In genomic region chr6:168605964-168606363, GRCh38 we compare ENCODE assay signal across 28 cellular contexts.
DNase-seq lines count a peak whose midpoint lies in the region; TF ChIP-seq lines count a peak whose summit lies in the region.
"Had no signal": no experiment of that assay in that cellular context is flagged by ENCODE, and none has a peak within 500 bp of the region (broad histone marks: within the 10 kb centered on the region; RNA-seq: fewer than 3 reads in every experiment).

No MANE protein-coding gene starts in this region.

- H3K27ac ChIP-seq in MM.1S (ENCODE audit: low read length) = peak overlapping the region; percentile 56; the same call in 1 of the 2 replicates
- peak overlapping the region; percentile 25 for H3K27ac ChIP-seq in epithelial cell of prostate
- H3K27ac ChIP-seq: colonic mucosa, gastrocnemius medialis, KMS-11, left ventricle myocardium inferior, tibial nerve had no signal

- H3K27me3 ChIP-seq in MM.1S (replicated peaks; ENCODE audit: insufficient read depth, low read length) = no peaks in the 10 kb centered on the region
- H3K27me3 ChIP-seq: colonic mucosa, tibial nerve had no signal

- H3K4me3 ChIP-seq in MM.1S (ENCODE audit: low read length) = no peak overlapping the region
- H3K4me3 ChIP-seq: colonic mucosa, gastrocnemius medialis, left ventricle myocardium inferior, tibial nerve had no signal

- no peaks in the 10 kb centered on the region for H3K9me3 Mint-ChIP-seq in progenitor cell of endocrine pancreas (ENCODE audit: low read depth)
- H3K9me3 Mint-ChIP-seq: activated CD4-positive, alpha-beta memory T cell treated with anti-CD3 and anti-CD28 coated beads for 36 hours; activated naive CD4-positive, alpha-beta T cell treated with anti-CD3 and anti-CD28 coated beads, Interleukin-2, amount 50 U/mL, for 24 hours; activated T-helper 17 cell treated with anti-CD3 and anti-CD28 coated beads, Interleukin-2, amount 50 U/mL, for 72 hours; effector memory CD8-positive, alpha-beta T cell; stimulated activated naive CD8-positive, alpha-beta T cell treated with anti-CD3 and anti-CD28 coated beads, Interleukin-15, Interleukin-2, amounts not matched to agents 100 ng/mL and 50 ng/mL, for 24 hours had no signal

- peak overlapping the region; percentile 72 for H3K27ac Mint-ChIP-seq in progenitor cell of endocrine pancreas
- H3K27ac Mint-ChIP-seq: activated CD4-positive, alpha-beta memory T cell treated with anti-CD3 and anti-CD28 coated beads for 36 hours; activated naive CD4-positive, alpha-beta T cell treated with anti-CD3 and anti-CD28 coated beads, Interleukin-2, amount 50 U/mL, for 24 hours; activated T-helper 17 cell treated with anti-CD3 and anti-CD28 coated beads, Interleukin-2, amount 50 U/mL, for 72 hours; effector memory CD8-positive, alpha-beta T cell; naive B cell; stimulated activated naive CD8-positive, alpha-beta T cell treated with anti-CD3 and anti-CD28 coated beads, Interleukin-15, Interleukin-2, amounts not matched to agents 100 ng/mL and 50 ng/mL, for 24 hours had no signal

- no peaks in the 10 kb centered on the region for H3K9me2 ChIP-seq in MM.1S (replicated peaks; ENCODE audit: insufficient read depth, low read length)

- H3K36me3 ChIP-seq in MM.1S (replicated peaks; ENCODE audit: insufficient read depth, low read length) = no peaks in the 10 kb centered on the region
- H3K36me3 ChIP-seq: colonic mucosa, gastrocnemius medialis, left ventricle myocardium inferior, tibial nerve had no signal

- no peaks in the 10 kb centered on the region for H4K20me1 ChIP-seq in MM.1S (ENCODE audit: insufficient read depth, low read length)

- H3K4me1 ChIP-seq in MM.1S (ENCODE audit: low read length) = 0 out of 2 replicates have a peak, but pooled peaks cover 4% of the 10 kb centered on the region
- H3K4me1 ChIP-seq: colonic mucosa, gastrocnemius medialis, left ventricle myocardium inferior, tibial nerve had no signal

- H3K27me3 Mint-ChIP-seq in progenitor cell of endocrine pancreas = no peaks in the 10 kb centered on the region
- H3K27me3 Mint-ChIP-seq: activated naive CD4-positive, alpha-beta T cell treated with anti-CD3 and anti-CD28 coated beads, Interleukin-2, amount 50 U/mL, for 24 hours; naive B cell; stimulated activated naive CD8-positive, alpha-beta T cell treated with anti-CD3 and anti-CD28 coated beads, Interleukin-15, Interleukin-2, amounts not matched to agents 100 ng/mL and 50 ng/mL, for 24 hours had no signal

- H3K9ac ChIP-seq in MM.1S (ENCODE audit: low read length) = no peak overlapping the region
- H3K9ac ChIP-seq: KMS-11 had no signal

- no peaks in the 10 kb centered on the region for H3K79me2 ChIP-seq in MM.1S (ENCODE audit: low read length)

- peaks cover 21% of the 10 kb centered on the region for H3K4me1 Mint-ChIP-seq in progenitor cell of endocrine pancreas (ENCODE audit: low read depth)
- H3K4me1 Mint-ChIP-seq: activated naive CD4-positive, alpha-beta T cell treated with anti-CD3 and anti-CD28 coated beads, Interleukin-2, amount 50 U/mL, for 24 hours; activated T-helper 17 cell treated with anti-CD3 and anti-CD28 coated beads, Interleukin-2, amount 50 U/mL, for 72 hours; naive B cell had no signal

- no peaks in the 10 kb centered on the region for H3K36me3 Mint-ChIP-seq in progenitor cell of endocrine pancreas (ENCODE audit: insufficient read depth)
- H3K36me3 Mint-ChIP-seq: activated CD4-positive, alpha-beta memory T cell treated with anti-CD3 and anti-CD28 coated beads for 36 hours; activated naive CD4-positive, alpha-beta T cell treated with anti-CD3 and anti-CD28 coated beads, Interleukin-2, amount 50 U/mL, for 24 hours; naive B cell had no signal

- no peak overlapping the region for H2AFZ ChIP-seq in MM.1S (ENCODE audit: low read length)

- H3K4me3 Mint-ChIP-seq in progenitor cell of endocrine pancreas (ENCODE audit: low read depth) = no peak overlapping the region
- H3K4me3 Mint-ChIP-seq: activated CD4-positive, alpha-beta memory T cell treated with anti-CD3 and anti-CD28 coated beads for 36 hours; activated naive CD4-positive, alpha-beta T cell treated with anti-CD3 and anti-CD28 coated beads, Interleukin-2, amount 50 U/mL, for 24 hours; activated T-helper 17 cell treated with anti-CD3 and anti-CD28 coated beads, Interleukin-2, amount 50 U/mL, for 72 hours; effector memory CD8-positive, alpha-beta T cell; naive B cell; stimulated activated naive CD8-positive, alpha-beta T cell treated with anti-CD3 and anti-CD28 coated beads, Interleukin-15, Interleukin-2, amounts not matched to agents 100 ng/mL and 50 ng/mL, for 24 hours had no signal

- H3K9me3 ChIP-seq in MM.1S (replicated peaks; ENCODE audit: insufficient read depth, low read length) = no peaks in the 10 kb centered on the region
- H3K9me3 ChIP-seq: Caco-2, colonic mucosa, gastrocnemius medialis had no signal

- TF ChIP-seq CTCF in MM.1S (IDR thresholded peaks at IDR 0.05; ENCODE audit: low read length) (0 out of 2 replicates have a peak, but pooled peaks have one; percentile 10), progenitor cell of endocrine pancreas (IDR thresholded peaks at IDR 0.05; ENCODE audit: unreplicated experiment) (peak; percentile 31)

- H3K4me2 ChIP-seq in MM.1S (ENCODE audit: low read depth, low read length) = peak overlapping the region; percentile 6; the same call in 1 of the 2 replicates
- H3K4me2 ChIP-seq: KMS-11 had no signal

- peak; percentile 50 for DNase-seq in COLO668 (lab: John Stamatoyannopoulos, UW; ENCODE audit: unreplicated experiment)
- peak; percentile 38 for DNase-seq in MM.1S
- DNase-seq in epithelial cell of prostate (ENCODE audit: low read depth, low spot score) = no peak
- no peak for DNase-seq in progenitor cell of endocrine pancreas (ENCODE audit: low spot score, unreplicated experiment)
- no peak for DNase-seq in NCI-H2227 (lab: John Stamatoyannopoulos, UW; ENCODE audit: unreplicated experiment)
- no peak for DNase-seq in activated T-cell treated with anti-CD3 and anti-CD28 coated beads, Interleukin-2, amount 50 U/mL, for 48 hours
- no peak for DNase-seq in cerebellum (ENCODE audit: low spot score)
- DNase-seq: ACHN; activated CD4-positive, alpha-beta memory T cell treated with anti-CD3 and anti-CD28 coated beads for 36 hours; activated CD8-positive, alpha-beta memory T cell treated with anti-CD3 and anti-CD28 coated beads, Interleukin-2, amount 50 U/mL, for 48 hours; amygdala; C1 segment of cervical spinal cord; colonic mucosa; effector memory CD8-positive, alpha-beta T cell; gastrocnemius medialis; HCEC 1CT; left ventricle myocardium inferior; mesendoderm; naive B cell; NCI-H1436; NCI-H526 treated with DMSO at 0.1 percent for 48 hours; occipital lobe had no signal

- H3F3A ChIP-seq in MM.1S (ENCODE audit: insufficient read depth, low read length) = no peaks in the 10 kb centered on the region

Comparison
In these comparisons a context has a peak if more than half of its experiments do, and no peak if none do; other contexts are left out.
1. DNase-seq: peak in COLO668 (single experiment) and MM.1S (single experiment); none in epithelial cell of prostate (single experiment), progenitor cell of endocrine pancreas (single experiment), NCI-H2227 (single experiment), activated T-cell treated with anti-CD3 and anti-CD28 coated beads, Interleukin-2, amount 50 U/mL, for 48 hours (0 of 2) and cerebellum (single experiment).